19 cellular contexts compared by ENCODE assay signal in the genomic region with DNA sequence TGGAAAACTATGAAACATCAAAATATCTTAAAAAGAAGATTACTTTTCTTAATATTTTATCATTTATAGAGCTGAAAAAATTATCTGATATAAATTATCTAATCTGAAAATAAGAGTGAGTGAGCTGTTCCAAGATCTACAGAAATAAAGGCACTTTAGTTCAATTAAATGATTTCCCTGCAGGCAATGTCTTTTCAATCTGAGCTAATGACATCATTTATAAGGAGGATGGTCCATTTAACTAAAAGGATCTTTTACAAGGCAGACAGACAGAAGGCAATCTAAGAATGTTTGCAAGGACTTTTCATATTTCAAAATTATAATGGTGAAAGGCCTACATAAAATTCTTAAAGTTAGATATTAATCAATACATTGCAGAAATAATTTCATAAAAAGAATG.
DNase-seq lines count a peak whose midpoint lies in the region; ATAC-seq, FAIRE-seq and TF ChIP-seq lines count a peak whose summit lies in the region.
"Had no signal": no experiment of that assay in that cellular context is flagged by ENCODE, and none has a peak within 500 bp of the region (broad histone marks: within the 10 kb centered on the region; RNA-seq: fewer than 3 reads in every experiment).

No MANE protein-coding gene starts in this region.

- no peaks in the 10 kb centered on the region for H3K4me1 Mint-ChIP-seq in CD4-positive, alpha-beta memory T cell
- H3K4me1 Mint-ChIP-seq: CD4-positive, CD25-positive, alpha-beta regulatory T cell had no signal

- H3K36me3 ChIP-seq in CD4-positive, alpha-beta memory T cell (ENCODE audit: insufficient read depth, low read length) = no peaks in the 10 kb centered on the region
- H3K36me3 ChIP-seq: BE2C had no signal

- H3K4me3 ChIP-seq in A549 = no peak overlapping the region
- H3K4me3 ChIP-seq in CD4-positive, alpha-beta memory T cell (ENCODE audit: low read length in 2 of 2) = no peak overlapping the region
- H3K4me3 ChIP-seq: GM12878, K562 had no signal

- POLR2A ChIA-PET in A549 (lab: Yijun Ruan, JAX) = no interaction called here
- POLR2A ChIA-PET in CD4-positive, alpha-beta memory T cell (lab: Charles Lee; ENCODE audit: partially characterized antibody) = no interaction called here

- no peaks in the 10 kb centered on the region for H3K27me3 Mint-ChIP-seq in CD4-positive, alpha-beta memory T cell
- H3K27me3 Mint-ChIP-seq: CD4-positive, CD25-positive, alpha-beta regulatory T cell had no signal

- H3K9me3 ChIP-seq in A549 = no peaks in the 10 kb centered on the region
- H3K9me3 ChIP-seq in CD4-positive, alpha-beta memory T cell (ENCODE audit: control insufficient read depth in 1 of 2, low read length in 2 of 2) = no peaks in the 10 kb centered on the region
- H3K9me3 ChIP-seq: BE2C had no signal

- ATAC-seq in A549 (no peak), HG03196 (IDR thresholded peaks at IDR 0.05; ENCODE audit: unreplicated experiment) (no peak)
- ATAC-seq: GM12878, K562 had no signal

- intact Hi-C loops in CD4-positive, alpha-beta memory T cell (cut with micrococcal nuclease) = no loop called here

- no peaks in the 10 kb centered on the region for H3K9me3 Mint-ChIP-seq in CD4-positive, alpha-beta memory T cell
- H3K9me3 Mint-ChIP-seq: CD4-positive, CD25-positive, alpha-beta regulatory T cell; H9 had no signal

- no peak overlapping the region for H3K4me3 Mint-ChIP-seq in CD4-positive, alpha-beta memory T cell
- H3K4me3 Mint-ChIP-seq: CD4-positive, CD25-positive, alpha-beta regulatory T cell; H9 had no signal

- H3K4me1 ChIP-seq in A549 = no peaks in the 10 kb centered on the region
- no peaks in the 10 kb centered on the region for H3K4me1 ChIP-seq in CD4-positive, alpha-beta memory T cell (ENCODE audit: insufficient read depth, low read length)
- H3K4me1 ChIP-seq: BE2C had no signal

- no peak for TF ChIP-seq POLR2A in A549 (IDR thresholded peaks at IDR 0.05; ENCODE audit: low read length)

- CTCF ChIA-PET in A549 (lab: Yijun Ruan, JAX) = no interaction called here
- CTCF ChIA-PET in CD4-positive, alpha-beta memory T cell (lab: Charles Lee; ENCODE audit: partially characterized antibody) = no interaction called here

- no peaks in the 10 kb centered on the region for H3K27me3 ChIP-seq in CD4-positive, alpha-beta memory T cell (ENCODE audit: insufficient read depth, low read length)

- H3K27ac Mint-ChIP-seq in CD4-positive, alpha-beta memory T cell = no peak overlapping the region
- H3K27ac Mint-ChIP-seq: CD4-positive, CD25-positive, alpha-beta regulatory T cell; H9 had no signal

- no peak for TF ChIP-seq CTCF in A549 (IDR thresholded peaks at IDR 0.05)

- FAIRE-seq in A204.1 (lab: Jason Lieb, UNC) (peak; percentile 79), A549 (lab: Jason Lieb, UNC) (peak; percentile 18)
- FAIRE-seq: GM12878, GM19239, H1, HTR-8/SVneo, K562 had no signal

- no peak overlapping the region for H3K4me2 ChIP-seq in A549

- TF ChIP-seq RAD21 in A549 (conservative IDR thresholded peaks at IDR 0.05 in 1 of 2, IDR thresholded peaks at IDR 0.05 in 1 of 2) = no peak

- TF ChIP-seq EP300 in A549 (IDR thresholded peaks at IDR 0.05) = no peak

- H3K36me3 Mint-ChIP-seq in CD4-positive, alpha-beta memory T cell = peaks cover 0 to 9% of the 10 kb centered on the region in 2 donors

- H3K27ac ChIP-seq in A549 = no peak overlapping the region
- no peak overlapping the region for H3K27ac ChIP-seq in CD4-positive, alpha-beta memory T cell (ENCODE audit: low read depth, low read length)

- DNase-seq in A549 (ENCODE audit: low read depth in 1 of 2, low spot score in 1 of 2) (no peak), NCI-H69 (lab: John Stamatoyannopoulos, UW) (peak; percentile 89), foreskin melanocyte (peak; percentile 20), NOMO-1 (lab: John Stamatoyannopoulos, UW; ENCODE audit: unreplicated experiment in 2 of 2) (no peak), LoVo (ENCODE audit: low spot score) (no peak)
- no peak for DNase-seq in CD4-positive, alpha-beta memory T cell
- DNase-seq: BE2C; C1 segment of cervical spinal cord; CD4-positive, CD25-positive, alpha-beta regulatory T cell; DMS79 treated with DMSO at 0.1 percent for 48 hours; H9; IMR-90 had no signal

TF ChIP-seq in A549, 52 proteins besides CTCF, POLR2A, EP300 and RAD21:
- TF ChIP-seq MYC (IDR thresholded peaks at IDR 0.05; ENCODE audit: borderline replicate concordance, low read length) (no peak), CHD2 (IDR thresholded peaks at IDR 0.05; ENCODE audit: low read length, partially characterized antibody) (no peak), POLR2AphosphoS2 (conservative IDR thresholded peaks at IDR 0.05; ENCODE audit: low read length) (no peak)

Comparison
In these comparisons a context has a peak if more than half of its experiments do, and no peak if none do; other contexts are left out.
1. DNase-seq: peak in NCI-H69 (single experiment) and foreskin melanocyte (single experiment); none in A549 (0 of 2), CD4-positive, alpha-beta memory T cell (0 of 5), NOMO-1 (0 of 2) and LoVo (single experiment).